Comparison of ENCODE assay signal across 7 cellular contexts in genomic region chr3:187746479-187747335, GRCh38. TPM values are rescaled to one million over a fixed set of nuclear protein-coding genes. Genes with fewer than 3 reads are reported as not detected.
DNase-seq lines count a peak whose midpoint lies in the region; ATAC-seq, FAIRE-seq and TF ChIP-seq lines count a peak whose summit lies in the region.

No MANE protein-coding gene starts in this region.

- H3K4me3 ChIP-seq in WI38 (ENCODE audit: low read depth, low read length) (peak overlapping the region; percentile 95), fibroblast of pulmonary artery (replicated peaks; ENCODE audit: low read depth, low read length) (peak overlapping the region; percentile 94), pancreas (peak overlapping the region in 2 of 4 donors; percentile 75 to 80)

- DNase-seq in HFFc6: peak; percentile 8
- DNase-seq in fibroblast of pulmonary artery (ENCODE audit: low read depth): peak; percentile 69
- peak in 1 of 6 donors; percentile 47 for DNase-seq in pancreas
- no peak for DNase-seq in NCI-H345 treated with DMSO at 0.1 percent for 48 hours (lab: John Stamatoyannopoulos, UW; ENCODE audit: unreplicated experiment)

- WGBS in pancreas, 2 donors: 19 to 21% methylated on average over 11 of the region's 11 CpGs

- no peaks in the 10 kb centered on the region for H3K9me3 ChIP-seq in pancreas

- no peaks in the 10 kb centered on the region for H3K9me3 Mint-ChIP-seq in HFFc6

- no peaks in the 10 kb centered on the region for H3K27me3 ChIP-seq in pancreas

- ATAC-seq in pancreas (no peak), GM21526 (IDR thresholded peaks at IDR 0.05; ENCODE audit: low FRiP score, unreplicated experiment) (no peak), HG03025 (IDR thresholded peaks at IDR 0.05; ENCODE audit: low FRiP score, unreplicated experiment) (no peak)

- FAIRE-seq in pancreas (lab: Jason Lieb, UNC): no peak

- peak overlapping the region; percentile 99 for H3K27ac ChIP-seq in pancreas

- H3K4me3 Mint-ChIP-seq in HFFc6: peak overlapping the region; percentile 97

- TF ChIP-seq CTCF in HFFc6 (IDR thresholded peaks at IDR 0.05) (no peak), WI38 (IDR thresholded peaks at IDR 0.05; ENCODE audit: low read depth, low read length) (no peak), fibroblast of pulmonary artery (IDR thresholded peaks at IDR 0.05; ENCODE audit: low read length, missing control alignments) (no peak), pancreas (IDR thresholded peaks at IDR 0.05) (no peak)

- H3K36me3 ChIP-seq in pancreas: no peaks in the 10 kb centered on the region

- H3K27ac Mint-ChIP-seq in HFFc6: peak overlapping the region; percentile 100

- intact Hi-C loops in pancreas (cut with DNase I): loop anchor here in 1 of 3 donors (10.0 kb wide), 2 partner anchors 298 to 548 kb away; no protein-coding TSS in a partner anchor

- H3K4me1 ChIP-seq in pancreas: peaks cover 6 to 35% (median 25%) of the 10 kb centered on the region in 3 donors

- H3K36me3 Mint-ChIP-seq in HFFc6 (ENCODE audit: low read depth): peaks cover 8% of the 10 kb centered on the region; the same call in 1 of the 2 replicates

- H3K4me1 Mint-ChIP-seq in HFFc6 (ENCODE audit: low read depth): peaks cover 57% of the 10 kb centered on the region

- peaks cover 2% of the 10 kb centered on the region for H3K27me3 Mint-ChIP-seq in HFFc6 (ENCODE audit: insufficient read depth)

RNA-seq across cellular contexts. Expression of gene BCL6, which starts 1.4 kb away (rescaled TPM):
- total RNA-seq in HFFc6 (2021; fragmentation: NEBNext Ultra II Directional; extraction: Animal tissue kit (Norgen Biotek cat#: 25700)): 10 to 100 TPM; 28.0 to 36.5 (median 31.1) TPM
- total RNA-seq in pancreas: 10 to 100 TPM; 19.0 to 48.1 (median 30.5) TPM
- 10 to 100 TPM; 27.1 to 40.7 TPM for polyA plus RNA-seq in pancreas

RNA-seq across cellular contexts. Expression of gene RTP2, which starts 44.4 kb away (rescaled TPM):
- not detected for total RNA-seq in HFFc6 (2021; fragmentation: NEBNext Ultra II Directional; extraction: Animal tissue kit (Norgen Biotek cat#: 25700))
- not detected for total RNA-seq in pancreas
- not detected for polyA plus RNA-seq in pancreas
